Comparison of ENCODE assay signal across 16 cellular contexts in genomic region chr3:73710340-73710739, GRCh38.
DNase-seq lines count a peak whose midpoint lies in the region; ATAC-seq, FAIRE-seq and TF ChIP-seq lines count a peak whose summit lies in the region.
"Had no signal": no experiment of that assay in that cellular context is flagged by ENCODE, and none has a peak within 500 bp of the region (broad histone marks: within the 10 kb centered on the region; RNA-seq: fewer than 3 reads in every experiment).

No MANE protein-coding gene starts in this region.

- no peaks in the 10 kb centered on the region for H3K36me3 ChIP-seq in SK-N-SH (replicated peaks in 1 of 2; ENCODE audit: control insufficient read depth in 1 of 2, insufficient read depth in 2 of 2, low read length in 1 of 2)
- H3K36me3 ChIP-seq in esophagus squamous epithelium: no peaks in the 10 kb centered on the region
- no peaks in the 10 kb centered on the region for H3K36me3 ChIP-seq in osteoblast (ENCODE audit: insufficient read depth, low read length)
- no peaks in the 10 kb centered on the region for H3K36me3 ChIP-seq in kidney (ENCODE audit: control insufficient read depth in 1 of 2, insufficient read depth in 2 of 2, low read length in 2 of 2)
- H3K36me3 ChIP-seq: BLaER1 treated with 17β-estradiol and CSF1 and Interleukin-3, amounts not matched to agents 10 nM and 100 nM had no signal

- H3K4me3 Mint-ChIP-seq in T-cell: no peak overlapping the region
- H3K4me3 Mint-ChIP-seq: CD4-positive, CD25-positive, alpha-beta regulatory T cell had no signal

- H3K4me3 ChIP-seq in SK-N-SH (ENCODE audit: low read depth in 2 of 2, low read length in 1 of 2): no peak overlapping the region
- H3K4me3 ChIP-seq in esophagus squamous epithelium: no peak overlapping the region
- H3K4me3 ChIP-seq in osteoblast (ENCODE audit: insufficient read depth, low read length): no peak overlapping the region
- no peak overlapping the region for H3K4me3 ChIP-seq in kidney (ENCODE audit: low read length in 2 of 2)
- H3K4me3 ChIP-seq: BLaER1 treated with 17β-estradiol and CSF1 and Interleukin-3, amounts not matched to agents 10 nM and 100 nM had no signal

- DNase-seq in SK-N-SH (no peak), esophagus squamous epithelium (lab: John Stamatoyannopoulos, UW) (no peak), osteoblast (ENCODE audit: insufficient read length, low spot score, missing footprints) (no peak), DMS79 treated with DMSO at 0.1 percent for 48 hours (lab: John Stamatoyannopoulos, UW) (no peak), kidney (no peak), T-cell (no peak), NCI-H1694 treated with DMSO at 0.1 percent for 48 hours (lab: John Stamatoyannopoulos, UW) (no peak)
- DNase-seq: ACHN; CD4-positive, CD25-positive, alpha-beta regulatory T cell; DMS53 had no signal

- peaks cover 14 to 18% (median 14%) of the 10 kb centered on the region in 3 donors for H3K9me3 Mint-ChIP-seq in T-cell

- CTCF ChIA-PET in SK-N-SH (lab: Yijun Ruan, JAX) (interaction anchor here (1.0 to 2.2 kb wide), 3 partner anchors 12 to 138 kb away, joined by 3 to 8 read pairs (median 5); no protein-coding TSS in a partner anchor), T-cell (lab: Charles Lee) (no interaction called here)

- POLR2A ChIA-PET in SK-N-SH (lab: Yijun Ruan, JAX) (no interaction called here), T-cell (lab: Charles Lee) (no interaction called here)

- H3K79me2 ChIP-seq in SK-N-SH (ENCODE audit: insufficient read depth): no peaks in the 10 kb centered on the region
- no peaks in the 10 kb centered on the region for H3K79me2 ChIP-seq in osteoblast (ENCODE audit: insufficient read depth, low read length)

- TF ChIP-seq EP300 in SK-N-SH (IDR thresholded peaks at IDR 0.05; ENCODE audit: borderline replicate concordance in 1 of 2, low read depth in 1 of 2, low read length in 1 of 2): no peak

- peaks cover 5% of the 10 kb centered on the region for H3F3A ChIP-seq in SK-N-SH (replicated peaks; ENCODE audit: insufficient read depth)

- H3K27me3 ChIP-seq in SK-N-SH (ENCODE audit: insufficient read depth) (no peaks in the 10 kb centered on the region), esophagus squamous epithelium (no peaks in the 10 kb centered on the region), osteoblast (ENCODE audit: insufficient read depth, low read length) (no peaks in the 10 kb centered on the region)
- H3K27me3 ChIP-seq: BLaER1 treated with 17β-estradiol and CSF1 and Interleukin-3, amounts not matched to agents 10 nM and 100 nM had no signal

- intact Hi-C loops in esophagus squamous epithelium (cut with DNase I) (loop anchor here (10.0 kb wide), 1 partner anchor 86 kb away; the partner anchor contains the start of gene PDZRN3), kidney (cut with DNase I) (no loop called here)

- H3K4me1 Mint-ChIP-seq in T-cell: no peaks in the 10 kb centered on the region
- H3K4me1 Mint-ChIP-seq: CD4-positive, CD25-positive, alpha-beta regulatory T cell had no signal

- H4K20me1 ChIP-seq in SK-N-SH (ENCODE audit: insufficient read depth) (no peaks in the 10 kb centered on the region), osteoblast (ENCODE audit: insufficient read depth, low read length) (no peaks in the 10 kb centered on the region)
- H4K20me1 ChIP-seq: BLaER1 treated with 17β-estradiol and CSF1 and Interleukin-3, amounts not matched to agents 10 nM and 100 nM had no signal

- ATAC-seq in SK-N-SH treated with all-trans-retinoic acid at 6 μM for 48 hours (no peak), T-cell (replicated peaks in 1 of 4) (no peak)
- ATAC-seq: HCT116 had no signal

- no peak overlapping the region for H3K27ac ChIP-seq in SK-N-SH (ENCODE audit: low read depth in 2 of 2, low read length in 1 of 2)
- peak overlapping the region in 3 of 4 donors; percentile 5 to 68 (median 66) for H3K27ac ChIP-seq in esophagus squamous epithelium
- no peak overlapping the region for H3K27ac ChIP-seq in osteoblast (ENCODE audit: low read depth, low read length)
- H3K27ac ChIP-seq in kidney (ENCODE audit: low read depth in 2 of 2, low read length in 2 of 2): no peak overlapping the region
- H3K27ac ChIP-seq: 22Rv1; BLaER1 treated with 17β-estradiol and CSF1 and Interleukin-3, amounts not matched to agents 10 nM and 100 nM had no signal

- no peak overlapping the region for H3K27ac Mint-ChIP-seq in T-cell
- H3K27ac Mint-ChIP-seq: CD4-positive, CD25-positive, alpha-beta regulatory T cell had no signal

- H3K9me3 ChIP-seq in SK-N-SH (no peaks in the 10 kb centered on the region), esophagus squamous epithelium (no peaks in the 10 kb centered on the region), osteoblast (ENCODE audit: low read depth, low read length) (no peaks in the 10 kb centered on the region), kidney (ENCODE audit: control insufficient read depth in 1 of 2, low read length in 2 of 2) (no peaks in the 10 kb centered on the region)
- H3K9me3 ChIP-seq: BLaER1 treated with 17β-estradiol and CSF1 and Interleukin-3, amounts not matched to agents 10 nM and 100 nM had no signal

- H3K4me2 ChIP-seq in SK-N-SH (no peak overlapping the region), osteoblast (ENCODE audit: insufficient read depth, low read length) (no peak overlapping the region)
- H3K4me2 ChIP-seq: BLaER1 treated with 17β-estradiol and CSF1 and Interleukin-3, amounts not matched to agents 10 nM and 100 nM had no signal

- 92% methylated on average over 1 of the region's 1 CpG for WGBS in SK-N-SH (ENCODE audit: low lambda C conversion rate)
- WGBS in esophagus squamous epithelium, 2 donors: 25 to 47% methylated on average over 1 of the region's 1 CpG

- no peaks in the 10 kb centered on the region for H3K9me2 ChIP-seq in SK-N-SH

- no peaks in the 10 kb centered on the region for H3K27me3 Mint-ChIP-seq in T-cell
- H3K27me3 Mint-ChIP-seq: CD4-positive, CD25-positive, alpha-beta regulatory T cell had no signal

- FAIRE-seq in kidney (lab: Jason Lieb, UNC): no peak
- FAIRE-seq: GM18507, H54 had no signal

- TF ChIP-seq POLR2A in esophagus squamous epithelium (IDR thresholded peaks at IDR 0.05): no peak

- no peak overlapping the region for H3K9ac ChIP-seq in SK-N-SH
- no peak overlapping the region for H3K9ac ChIP-seq in kidney (ENCODE audit: low read length in 2 of 2)
- H3K9ac ChIP-seq: BLaER1 treated with 17β-estradiol and CSF1 and Interleukin-3, amounts not matched to agents 10 nM and 100 nM had no signal

- H3K4me1 ChIP-seq in SK-N-SH (ENCODE audit: control insufficient read depth in 1 of 2, insufficient read depth in 2 of 2, low read depth in 1 of 2, low read length in 1 of 2) (peaks cover 0 to 10% of the 10 kb centered on the region in 2 experiments; a peak in 1 of 4 replicates), esophagus squamous epithelium (peaks cover 0 to 18% (median 3%) of the 10 kb centered on the region in 3 donors), osteoblast (ENCODE audit: insufficient read depth, low read length) (peaks cover 13% of the 10 kb centered on the region), kidney (ENCODE audit: control insufficient read depth in 1 of 2, insufficient read depth in 1 of 2, low read depth in 1 of 2, low read length in 2 of 2) (no peaks in the 10 kb centered on the region)
- H3K4me1 ChIP-seq: BLaER1 treated with 17β-estradiol and CSF1 and Interleukin-3, amounts not matched to agents 10 nM and 100 nM had no signal

- TF ChIP-seq CTCF in SK-N-SH (IDR thresholded peaks at IDR 0.05) (no peak), esophagus squamous epithelium (IDR thresholded peaks at IDR 0.05) (no peak), osteoblast (IDR thresholded peaks at IDR 0.05; ENCODE audit: extremely low read depth, low read depth, low read length) (no peak), kidney (IDR thresholded peaks at IDR 0.05; ENCODE audit: borderline replicate concordance, extremely low read depth, insufficient read depth) (no peak)

- no peak for TF ChIP-seq RAD21 in SK-N-SH (IDR thresholded peaks at IDR 0.05; ENCODE audit: low read length)

- H2AFZ ChIP-seq in SK-N-SH (ENCODE audit: low read depth): 0 out of 2 replicates have a peak overlapping the region, but pooled peaks have one; percentile 30
- peak overlapping the region; percentile 45 for H2AFZ ChIP-seq in osteoblast (ENCODE audit: low read length)

- no peaks in the 10 kb centered on the region for H3K36me3 Mint-ChIP-seq in T-cell
- H3K36me3 Mint-ChIP-seq: CD4-positive, CD25-positive, alpha-beta regulatory T cell had no signal

TF ChIP-seq in SK-N-SH, 30 proteins besides CTCF, POLR2A, EP300 and RAD21 (continues in another document):
- no peak for TF ChIP-seq MXI1 (IDR thresholded peaks at IDR 0.05; ENCODE audit: low read depth, low read length)
- no peak for TF ChIP-seq NFIC (IDR thresholded peaks at IDR 0.05; ENCODE audit: borderline replicate concordance)
- TF ChIP-seq RCOR1 (IDR thresholded peaks at IDR 0.05; ENCODE audit: low read length): no peak
- no peak for TF ChIP-seq PBX3 (IDR thresholded peaks at IDR 0.05)
- TF ChIP-seq JUND (IDR thresholded peaks at IDR 0.05): no peak
- TF ChIP-seq TCF12 (IDR thresholded peaks at IDR 0.05): no peak
- TF ChIP-seq TEAD4 (IDR thresholded peaks at IDR 0.05; ENCODE audit: borderline replicate concordance, insufficient read depth): no peak

TF ChIP-seq in SK-N-SH treated with all-trans-retinoic acid at 6 μM for 48 hours, 23 proteins besides CTCF, POLR2A, EP300 and RAD21 (continues in another document):
- TF ChIP-seq ZNF565 (CRISPR knock-in tag; conservative IDR thresholded peaks at IDR 0.05; ENCODE audit: low read depth) (no peak), ZFP30 (CRISPR knock-in tag; IDR thresholded peaks at IDR 0.05) (no peak), CREB5 (CRISPR knock-in tag; IDR thresholded peaks at IDR 0.05; ENCODE audit: low read depth) (no peak), PPARA (CRISPR knock-in tag; IDR thresholded peaks at IDR 0.05; ENCODE audit: borderline replicate concordance) (no peak)

Comparison
In these comparisons a context has a peak if more than half of its experiments do, and no peak if none do; other contexts are left out.
1. H3K27ac ChIP-seq: peak in esophagus squamous epithelium (3 of 4); none in SK-N-SH (0 of 2), osteoblast (single experiment) and kidney (0 of 2).